1 cellular context compared by ENCODE assay signal in genomic region chr12:64219135-64219534, GRCh38.
A peak's percentile ranks its signal among the peaks of the same experiment; 100 is the strongest.
TF ChIP-seq lines count a peak whose summit lies in the region.

No MANE protein-coding gene starts in this region.

TF ChIP-seq in K562, 482 proteins besides CTCF, POLR2A, EP300 and RAD21 (continues in another document):
- TF ChIP-seq ZNF79 (CRISPR knock-in tag; IDR thresholded peaks at IDR 0.05; ENCODE audit: low read depth), result no peak
- TF ChIP-seq NUFIP1 (IDR thresholded peaks at IDR 0.05; ENCODE audit: partially characterized antibody), result no peak
- no peak for TF ChIP-seq HDAC8 (tag; IDR thresholded peaks at IDR 0.05)
- TF ChIP-seq DPF2 (IDR thresholded peaks at IDR 0.05), result peak; percentile 43
- peak; percentile 34; the same call in 1 of the 2 replicates for TF ChIP-seq ARID1B (IDR thresholded peaks at IDR 0.05)
- TF ChIP-seq ELF1 (tag; IDR thresholded peaks at IDR 0.05), result no peak
- peak; percentile 81 for TF ChIP-seq SOX6 (IDR thresholded peaks at IDR 0.05)
- no peak for TF ChIP-seq TBL1XR1 (IDR thresholded peaks at IDR 0.05; ENCODE audit: low read length in 2 of 2)
- TF ChIP-seq XRCC5 (IDR thresholded peaks at IDR 0.05; ENCODE audit: low read depth, low read length), result no peak
- TF ChIP-seq TCF7 (IDR thresholded peaks at IDR 0.05; ENCODE audit: borderline replicate concordance), result no peak
- peak; percentile 23 for TF ChIP-seq TAF9B (IDR thresholded peaks at IDR 0.05; ENCODE audit: partially characterized antibody)
- no peak for TF ChIP-seq ZC3H4 (CRISPR knock-in tag; IDR thresholded peaks at IDR 0.05; ENCODE audit: borderline replicate concordance)
- peak; percentile 32 for TF ChIP-seq TBP (optimal IDR thresholded peaks at IDR 0.05; ENCODE audit: low read depth, low read length)
- peak; percentile 85 for TF ChIP-seq ZEB2 (IDR thresholded peaks at IDR 0.05)
- TF ChIP-seq PHF21A (IDR thresholded peaks at IDR 0.05; ENCODE audit: borderline replicate concordance, low read depth), result no peak
- no peak for TF ChIP-seq SIX5 (IDR thresholded peaks at IDR 0.05; ENCODE audit: borderline replicate concordance in 1 of 2, insufficient read depth in 1 of 2, low read depth in 1 of 2, low read length in 2 of 2)
- no peak for TF ChIP-seq USF1 (CRISPR knock-in tag; IDR thresholded peaks at IDR 0.05)
- TF ChIP-seq POLR2B (IDR thresholded peaks at IDR 0.05; ENCODE audit: low read depth, partially characterized antibody), result no peak
- peak; percentile 80 for TF ChIP-seq NFE2 (IDR thresholded peaks at IDR 0.05; ENCODE audit: low read depth)
- TF ChIP-seq TAL1 (IDR thresholded peaks at IDR 0.05), result no peak
- TF ChIP-seq ZNF133 (CRISPR knock-in tag; IDR thresholded peaks at IDR 0.05), result no peak
- no peak for TF ChIP-seq FOXP4 (CRISPR knock-in tag; IDR thresholded peaks at IDR 0.05; ENCODE audit: borderline replicate concordance)
- peak; percentile 98 for TF ChIP-seq ZNF316 (IDR thresholded peaks at IDR 0.05)
- TF ChIP-seq ATF7 (IDR thresholded peaks at IDR 0.05), result no peak
- TF ChIP-seq BCOR (IDR thresholded peaks at IDR 0.05), result no peak
- TF ChIP-seq MAFF (IDR thresholded peaks at IDR 0.05; ENCODE audit: low read length), result peak; percentile 89
- TF ChIP-seq ATF3 (IDR thresholded peaks at IDR 0.05), result no peak
- no peak for TF ChIP-seq ATF3 (CRISPR knock-in tag; conservative IDR thresholded peaks at IDR 0.05)
- no peak for TF ChIP-seq HCFC1 (IDR thresholded peaks at IDR 0.05; ENCODE audit: low read depth, low read length)
- TF ChIP-seq ZKSCAN1 (IDR thresholded peaks at IDR 0.05; ENCODE audit: low read depth, low read length), result no peak
- peak; percentile 86 for TF ChIP-seq MAFG (tag; conservative IDR thresholded peaks at IDR 0.05)
- no peak for TF ChIP-seq FUS (optimal IDR thresholded peaks at IDR 0.05; ENCODE audit: low read depth, low read length)
- TF ChIP-seq NRF1 (conservative IDR thresholded peaks at IDR 0.05 in 1 of 2, IDR thresholded peaks at IDR 0.05 in 1 of 2), result no peak
- TF ChIP-seq KLF6 (CRISPR knock-in tag; IDR thresholded peaks at IDR 0.05; ENCODE audit: borderline replicate concordance), result no peak
- TF ChIP-seq, protein P1, sequence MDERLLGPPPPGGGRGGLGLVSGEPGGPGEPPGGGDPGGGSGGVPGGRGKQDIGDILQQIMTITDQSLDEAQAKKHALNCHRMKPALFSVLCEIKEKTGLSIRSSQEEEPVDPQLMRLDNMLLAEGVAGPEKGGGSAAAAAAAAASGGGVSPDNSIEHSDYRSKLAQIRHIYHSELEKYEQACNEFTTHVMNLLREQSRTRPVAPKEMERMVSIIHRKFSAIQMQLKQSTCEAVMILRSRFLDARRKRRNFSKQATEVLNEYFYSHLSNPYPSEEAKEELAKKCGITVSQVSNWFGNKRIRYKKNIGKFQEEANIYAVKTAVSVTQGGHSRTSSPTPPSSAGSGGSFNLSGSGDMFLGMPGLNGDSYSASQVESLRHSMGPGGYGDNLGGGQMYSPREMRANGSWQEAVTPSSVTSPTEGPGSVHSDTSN (CRISPR knock-in tag; IDR thresholded peaks at IDR 0.05; ENCODE audit: low read depth), result no peak
- TF ChIP-seq, protein P1 (tag; conservative IDR thresholded peaks at IDR 0.05; ENCODE audit: low read depth), result no peak
- peak; percentile 82 for TF ChIP-seq MAFK (IDR thresholded peaks at IDR 0.05; ENCODE audit: low read length)
- TF ChIP-seq RBFOX2 (IDR thresholded peaks at IDR 0.05; ENCODE audit: low read depth, low read length), result no peak
- peak; percentile 95 for TF ChIP-seq C11orf30 (IDR thresholded peaks at IDR 0.05; ENCODE audit: low read depth)
- TF ChIP-seq MITF (IDR thresholded peaks at IDR 0.05), result no peak
- TF ChIP-seq ATF1 (CRISPR knock-in tag; IDR thresholded peaks at IDR 0.05), result no peak
- TF ChIP-seq ATF1 (tag; IDR thresholded peaks at IDR 0.05), result no peak
- no peak for TF ChIP-seq EHMT2 (IDR thresholded peaks at IDR 0.05)
- TF ChIP-seq HNRNPLL (IDR thresholded peaks at IDR 0.05; ENCODE audit: low read depth, low read length, poor library complexity, severe bottlenecking), result no peak
- TF ChIP-seq CEBPG (CRISPR knock-in tag; IDR thresholded peaks at IDR 0.05), result no peak
- TF ChIP-seq CEBPG (tag; conservative IDR thresholded peaks at IDR 0.05 in 1 of 2, IDR thresholded peaks at IDR 0.05 in 1 of 2), result no peak
- TF ChIP-seq XRCC4 (IDR thresholded peaks at IDR 0.05; ENCODE audit: extremely low read depth, insufficient read depth, insufficient read length), result no peak
- TF ChIP-seq SMC3 (conservative IDR thresholded peaks at IDR 0.05; ENCODE audit: insufficient read depth, low read depth, low read length), result no peak
- peak; percentile 24; the same call in 1 of the 2 replicates for TF ChIP-seq CTBP1 (IDR thresholded peaks at IDR 0.05; ENCODE audit: borderline replicate concordance)
- no peak for TF ChIP-seq SREBF1 (IDR thresholded peaks at IDR 0.05; ENCODE audit: borderline replicate concordance, low read depth, low read length)
- TF ChIP-seq NONO (IDR thresholded peaks at IDR 0.05; ENCODE audit: low read depth in 2 of 2, low read length in 1 of 2), result no peak
- TF ChIP-seq PURB (CRISPR knock-in tag; IDR thresholded peaks at IDR 0.05; ENCODE audit: low read depth), result no peak
- peak; percentile 48; the same call in 1 of the 2 replicates for TF ChIP-seq CBFA2T3 (IDR thresholded peaks at IDR 0.05)
- no peak for TF ChIP-seq ZNF696 (CRISPR knock-in tag; conservative IDR thresholded peaks at IDR 0.05)
- TF ChIP-seq, protein P2, sequence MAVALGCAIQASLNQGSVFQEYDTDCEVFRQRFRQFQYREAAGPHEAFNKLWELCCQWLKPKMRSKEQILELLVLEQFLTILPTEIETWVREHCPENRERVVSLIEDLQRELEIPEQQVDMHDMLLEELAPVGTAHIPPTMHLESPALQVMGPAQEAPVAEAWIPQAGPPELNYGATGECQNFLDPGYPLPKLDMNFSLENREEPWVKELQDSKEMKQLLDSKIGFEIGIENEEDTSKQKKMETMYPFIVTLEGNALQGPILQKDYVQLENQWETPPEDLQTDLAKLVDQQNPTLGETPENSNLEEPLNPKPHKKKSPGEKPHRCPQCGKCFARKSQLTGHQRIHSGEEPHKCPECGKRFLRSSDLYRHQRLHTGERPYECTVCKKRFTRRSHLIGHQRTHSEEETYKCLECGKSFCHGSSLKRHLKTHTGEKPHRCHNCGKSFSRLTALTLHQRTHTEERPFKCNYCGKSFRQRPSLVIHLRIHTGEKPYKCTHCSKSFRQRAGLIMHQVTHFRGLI (CRISPR knock-in tag; IDR thresholded peaks at IDR 0.05), result no peak
- TF ChIP-seq ZNF197 (CRISPR knock-in tag; IDR thresholded peaks at IDR 0.05; ENCODE audit: low read depth), result peak; percentile 21; the same call in 1 of the 2 replicates
- TF ChIP-seq NFIC (IDR thresholded peaks at IDR 0.05), result no peak
- no peak for TF ChIP-seq E2F8 (IDR thresholded peaks at IDR 0.05; ENCODE audit: low read depth, partially characterized antibody)
- no peak for TF ChIP-seq NCOR1 (IDR thresholded peaks at IDR 0.05)
- no peak for TF ChIP-seq FOXJ3 (CRISPR knock-in tag; IDR thresholded peaks at IDR 0.05)
- TF ChIP-seq, protein P3, sequence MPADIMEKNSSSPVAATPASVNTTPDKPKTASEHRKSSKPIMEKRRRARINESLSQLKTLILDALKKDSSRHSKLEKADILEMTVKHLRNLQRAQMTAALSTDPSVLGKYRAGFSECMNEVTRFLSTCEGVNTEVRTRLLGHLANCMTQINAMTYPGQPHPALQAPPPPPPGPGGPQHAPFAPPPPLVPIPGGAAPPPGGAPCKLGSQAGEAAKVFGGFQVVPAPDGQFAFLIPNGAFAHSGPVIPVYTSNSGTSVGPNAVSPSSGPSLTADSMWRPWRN (IDR thresholded peaks at IDR 0.05; ENCODE audit: low read depth), result no peak
- TF ChIP-seq CXXC5 (CRISPR knock-in tag; IDR thresholded peaks at IDR 0.05), result no peak
- TF ChIP-seq ZNF224 (CRISPR knock-in tag; IDR thresholded peaks at IDR 0.05), result no peak
- no peak for TF ChIP-seq ZKSCAN8 (CRISPR knock-in tag; IDR thresholded peaks at IDR 0.05)
- peak; percentile 75; the same call in 1 of the 2 replicates for TF ChIP-seq GATAD2B (IDR thresholded peaks at IDR 0.05; ENCODE audit: borderline replicate concordance)
- no peak for TF ChIP-seq ETV1 (tag; conservative IDR thresholded peaks at IDR 0.05; ENCODE audit: low read depth)
- peak; percentile 76 for TF ChIP-seq SMARCB1 (IDR thresholded peaks at IDR 0.05; ENCODE audit: insufficient read length, low read depth)
- no peak for TF ChIP-seq PHF20 (IDR thresholded peaks at IDR 0.05; ENCODE audit: partially characterized antibody)
- TF ChIP-seq SAFB (IDR thresholded peaks at IDR 0.05; ENCODE audit: borderline replicate concordance, low read depth, low read length), result no peak
- no peak for TF ChIP-seq BCL6 (CRISPR knock-in tag; IDR thresholded peaks at IDR 0.05)
- no peak for TF ChIP-seq ZNF143 (CRISPR knock-in tag; IDR thresholded peaks at IDR 0.05)
- TF ChIP-seq EZH2 (IDR thresholded peaks at IDR 0.05; ENCODE audit: borderline replicate concordance, low read depth, low read length), result no peak
